36 cellular contexts compared by ENCODE assay signal in genomic region chr2:16057661-16058060, GRCh38.
"Had no signal": no experiment of that assay in that cellular context is flagged by ENCODE, and none has a peak within 500 bp of the region (broad histone marks: within the 10 kb centered on the region; RNA-seq: fewer than 3 reads in every experiment).

No MANE protein-coding gene starts in this region.

- H3K9me3 ChIP-seq: adrenal gland, body of pancreas, colonic mucosa, esophagus squamous epithelium had no signal

- H3K4me3 Mint-ChIP-seq: activated B cell treated with CpG ODN at 0.5 μM for 24 hours; activated CD8-positive, alpha-beta memory T cell treated with anti-CD3 and anti-CD28 coated beads, Interleukin-2, amount 10 ng/mL, durations not matched to agents 7 days and 5 days; activated CD8-positive, alpha-beta T cell treated with anti-CD3 and anti-CD28 coated beads for 36 hours; activated naive CD4-positive, alpha-beta T cell treated with anti-CD3 and anti-CD28 coated beads for 36 hours; activated naive CD4-positive, alpha-beta T cell treated with anti-CD3 and anti-CD28 coated beads, Interleukin-2, amount 50 U/mL, for 24 hours; activated naive CD8-positive, alpha-beta T cell treated with anti-CD3 and anti-CD28 coated beads for 36 hours; activated naive CD8-positive, alpha-beta T cell treated with anti-CD3 and anti-CD28 coated beads, Interleukin-2, amount 50 U/mL, for 24 hours; activated T-helper 1 cell treated with anti-CD3 and anti-CD28 coated beads, Interleukin-12 subunit alpha, Interleukin-12 subunit beta, Interleukin-2, Interleukin-4 antibody, amounts not matched to agents 30 ng/mL and 10 ng/mL and 1 ng/mL, durations not matched to agents 14 hours and 24 hours and 36 hours; T-helper 2 cell treated with Interferon-gamma antibody and Interleukin-4, amounts not matched to agents 5 μg/mL and 100 μg/mL, for 36 hours had no signal

- FAIRE-seq: endometrium, endothelial cell of umbilical vein, frontal cortex had no signal

- H3K36me3 Mint-ChIP-seq: activated CD8-positive, alpha-beta memory T cell treated with anti-CD3 and anti-CD28 coated beads, Interleukin-2, amount 10 ng/mL, durations not matched to agents 7 days and 5 days; activated naive CD4-positive, alpha-beta T cell treated with anti-CD3 and anti-CD28 coated beads, Interleukin-2, amount 50 U/mL, for 24 hours; activated naive CD8-positive, alpha-beta T cell treated with anti-CD3 and anti-CD28 coated beads for 36 hours had no signal

- ATAC-seq: activated CD4-positive, CD25-positive, alpha-beta regulatory T cell treated with anti-CD3 and anti-CD28 coated beads, Interleukin-2, amount 50 U/mL, for 24 hours; activated CD8-positive, alpha-beta memory T cell treated with anti-CD3 and anti-CD28 coated beads, Interleukin-2, amount 10 ng/mL, durations not matched to agents 7 days and 5 days; activated CD8-positive, alpha-beta T cell treated with anti-CD3 and anti-CD28 coated beads for 36 hours; activated naive CD8-positive, alpha-beta T cell treated with anti-CD3 and anti-CD28 coated beads, Interleukin-2, amount 50 U/mL, for 24 hours; body of pancreas; heart left ventricle had no signal

- H3K4me3 ChIP-seq: adrenal gland, body of pancreas, colonic mucosa, esophagus squamous epithelium, heart left ventricle had no signal

- H3K9me3 Mint-ChIP-seq: activated naive CD4-positive, alpha-beta T cell treated with anti-CD3 and anti-CD28 coated beads, Interleukin-2, amount 50 U/mL, for 24 hours had no signal

- H3K27ac ChIP-seq: adrenal gland, body of pancreas, colonic mucosa, epithelial cell of prostate, esophagus squamous epithelium, heart left ventricle, WERI-Rb-1 had no signal

- H3K27me3 Mint-ChIP-seq: activated B cell treated with CpG ODN at 0.5 μM for 24 hours; activated CD8-positive, alpha-beta memory T cell treated with anti-CD3 and anti-CD28 coated beads, Interleukin-2, amount 10 ng/mL, durations not matched to agents 7 days and 5 days; activated CD8-positive, alpha-beta T cell treated with anti-CD3 and anti-CD28 coated beads for 36 hours; activated naive CD8-positive, alpha-beta T cell treated with anti-CD3 and anti-CD28 coated beads for 36 hours; activated naive CD8-positive, alpha-beta T cell treated with anti-CD3 and anti-CD28 coated beads, Interleukin-2, amount 50 U/mL, for 24 hours had no signal

- DNase-seq: activated B cell treated with CpG ODN at 0.5 μM for 24 hours; activated CD4-positive, alpha-beta T cell treated with anti-CD3 and anti-CD28 coated beads for 48 hours; activated CD4-positive, alpha-beta T cell treated with anti-CD3 and anti-CD28 coated beads, Interleukin-2, amount 50 U/mL, for 1 hour; activated CD4-positive, alpha-beta T cell treated with anti-CD3 and anti-CD28 coated beads, Interleukin-2, amount 50 U/mL, for 48 hours; activated CD8-positive, alpha-beta memory T cell treated with anti-CD3 and anti-CD28 coated beads, Interleukin-2, amount 10 ng/mL, durations not matched to agents 7 days and 5 days; activated CD8-positive, alpha-beta memory T cell treated with anti-CD3 and anti-CD28 coated beads, Interleukin-2, amount 50 U/mL, for 4 hours; activated CD8-positive, alpha-beta T cell treated with anti-CD3 and anti-CD28 coated beads for 36 hours; activated effector memory CD4-positive, alpha-beta T cell treated with anti-CD3 and anti-CD28 coated beads, Interleukin-2, amount 50 U/mL, for 16 hours; activated naive CD4-positive, alpha-beta T cell treated with anti-CD3 and anti-CD28 coated beads for 36 hours; activated naive CD8-positive, alpha-beta T cell treated with anti-CD3 and anti-CD28 coated beads for 36 hours; activated naive CD8-positive, alpha-beta T cell treated with anti-CD3 and anti-CD28 coated beads, Interleukin-2, amount 50 U/mL, for 24 hours; activated T-cell treated with anti-CD3 and anti-CD28 coated beads, Interleukin-2, amount 50 U/mL, for 1 hour; activated T-cell treated with anti-CD3 and anti-CD28 coated beads, Interleukin-2, amount 50 U/mL, for 48 hours; adrenal gland; amygdala; aorta; body of pancreas; caudate nucleus; colonic mucosa; effector CD8-positive, alpha-beta T cell; esophagus squamous epithelium; foreskin fibroblast; glutamatergic neuron; heart left ventricle; hypothalamus; T1000 had no signal

- H3K27ac Mint-ChIP-seq: activated B cell treated with CpG ODN at 0.5 μM for 24 hours; activated CD8-positive, alpha-beta memory T cell treated with anti-CD3 and anti-CD28 coated beads, Interleukin-2, amount 10 ng/mL, durations not matched to agents 7 days and 5 days; activated CD8-positive, alpha-beta T cell treated with anti-CD3 and anti-CD28 coated beads for 36 hours; activated naive CD4-positive, alpha-beta T cell treated with anti-CD3 and anti-CD28 coated beads for 36 hours; activated naive CD4-positive, alpha-beta T cell treated with anti-CD3 and anti-CD28 coated beads, Interleukin-2, amount 50 U/mL, for 24 hours; activated naive CD8-positive, alpha-beta T cell treated with anti-CD3 and anti-CD28 coated beads for 36 hours; activated naive CD8-positive, alpha-beta T cell treated with anti-CD3 and anti-CD28 coated beads, Interleukin-2, amount 50 U/mL, for 24 hours; activated T-helper 1 cell treated with anti-CD3 and anti-CD28 coated beads, Interleukin-12 subunit alpha, Interleukin-12 subunit beta, Interleukin-2, Interleukin-4 antibody, amounts not matched to agents 30 ng/mL and 10 ng/mL and 1 ng/mL, durations not matched to agents 14 hours and 24 hours and 36 hours; activated T-helper 2 cell treated with anti-CD3 and anti-CD28 coated beads, Interferon-gamma antibody, Interleukin-2, Interleukin-4, amounts not matched to agents 10 μg/mL and 5 μg/mL and 100 μg/mL, durations not matched to agents 14 hours and 24 hours and 36 hours; T-helper 2 cell treated with Interferon-gamma antibody and Interleukin-4, amounts not matched to agents 5 μg/mL and 100 μg/mL, for 36 hours had no signal

- H3K36me3 ChIP-seq: adrenal gland, colonic mucosa, esophagus squamous epithelium, heart left ventricle, WERI-Rb-1 had no signal

- H3K4me1 ChIP-seq: body of pancreas, colonic mucosa, esophagus squamous epithelium had no signal

- H3K27me3 ChIP-seq: adrenal gland, body of pancreas, colonic mucosa, esophagus squamous epithelium, heart left ventricle had no signal

- H3K4me1 Mint-ChIP-seq: activated CD8-positive, alpha-beta memory T cell treated with anti-CD3 and anti-CD28 coated beads, Interleukin-2, amount 10 ng/mL, durations not matched to agents 7 days and 5 days; activated naive CD8-positive, alpha-beta T cell treated with anti-CD3 and anti-CD28 coated beads for 36 hours; activated naive CD8-positive, alpha-beta T cell treated with anti-CD3 and anti-CD28 coated beads, Interleukin-2, amount 50 U/mL, for 24 hours had no signal
